1 cellular context compared by ENCODE assay signal in the genomic region with DNA sequence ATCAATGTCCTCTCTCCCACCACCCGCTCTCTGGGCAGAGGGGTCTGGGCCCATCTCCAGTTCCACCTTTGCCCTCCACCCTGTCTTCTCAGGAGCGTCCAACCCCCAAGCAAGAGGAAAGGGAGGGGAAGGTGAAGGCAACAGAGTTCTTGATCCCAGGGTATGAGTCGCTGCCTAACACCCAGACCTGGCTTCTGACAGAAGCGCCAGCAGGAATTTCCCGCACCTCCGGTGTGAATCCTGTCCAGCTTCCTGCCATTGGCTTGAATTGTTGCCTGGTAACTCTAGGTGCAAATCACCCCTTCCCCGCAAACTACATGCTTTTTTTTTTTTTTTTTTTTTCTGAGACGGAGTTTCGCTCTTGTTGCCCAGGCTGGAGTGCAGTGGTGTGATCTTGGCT.
TF ChIP-seq lines count a peak whose summit lies in the region.

No MANE protein-coding gene starts in this region.

TF ChIP-seq in HEK293T, 16 proteins besides CTCF, POLR2A, EP300 and RAD21:
- no peak for TF ChIP-seq SUZ12 (IDR thresholded peaks at IDR 0.05)
- no peak for TF ChIP-seq TARDBP (IDR thresholded peaks at IDR 0.05)
- TF ChIP-seq NFRKB (IDR thresholded peaks at IDR 0.05): no peak
- no peak for TF ChIP-seq ZNF384 (IDR thresholded peaks at IDR 0.05)
